Comparison of ENCODE assay signal across 1 cellular context in the genomic region with DNA sequence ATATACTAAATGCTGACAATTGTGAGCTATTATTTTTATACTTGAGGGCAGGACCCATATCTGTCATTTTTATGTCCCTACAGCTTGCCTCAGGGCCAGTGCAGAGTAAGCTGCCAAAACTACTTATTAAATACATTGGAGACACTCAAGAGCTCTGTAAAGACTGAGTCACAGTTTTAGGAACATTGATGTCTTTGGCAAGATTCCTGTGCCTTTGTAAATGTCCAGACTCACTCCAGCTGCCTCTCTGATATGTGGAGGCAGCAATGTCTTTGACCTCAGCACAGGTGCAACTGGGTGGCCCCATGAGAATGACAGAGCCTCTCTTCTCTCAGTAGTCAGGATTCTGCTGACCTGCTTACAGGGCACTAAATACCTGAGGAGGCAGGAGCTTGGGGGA.
TF ChIP-seq lines count a peak whose summit lies in the region.

No MANE protein-coding gene starts in this region.

TF ChIP-seq in HEK293, 187 proteins besides CTCF, POLR2A, EP300 and RAD21 (continued from another document and continues in another):
- TF ChIP-seq, protein P1, sequence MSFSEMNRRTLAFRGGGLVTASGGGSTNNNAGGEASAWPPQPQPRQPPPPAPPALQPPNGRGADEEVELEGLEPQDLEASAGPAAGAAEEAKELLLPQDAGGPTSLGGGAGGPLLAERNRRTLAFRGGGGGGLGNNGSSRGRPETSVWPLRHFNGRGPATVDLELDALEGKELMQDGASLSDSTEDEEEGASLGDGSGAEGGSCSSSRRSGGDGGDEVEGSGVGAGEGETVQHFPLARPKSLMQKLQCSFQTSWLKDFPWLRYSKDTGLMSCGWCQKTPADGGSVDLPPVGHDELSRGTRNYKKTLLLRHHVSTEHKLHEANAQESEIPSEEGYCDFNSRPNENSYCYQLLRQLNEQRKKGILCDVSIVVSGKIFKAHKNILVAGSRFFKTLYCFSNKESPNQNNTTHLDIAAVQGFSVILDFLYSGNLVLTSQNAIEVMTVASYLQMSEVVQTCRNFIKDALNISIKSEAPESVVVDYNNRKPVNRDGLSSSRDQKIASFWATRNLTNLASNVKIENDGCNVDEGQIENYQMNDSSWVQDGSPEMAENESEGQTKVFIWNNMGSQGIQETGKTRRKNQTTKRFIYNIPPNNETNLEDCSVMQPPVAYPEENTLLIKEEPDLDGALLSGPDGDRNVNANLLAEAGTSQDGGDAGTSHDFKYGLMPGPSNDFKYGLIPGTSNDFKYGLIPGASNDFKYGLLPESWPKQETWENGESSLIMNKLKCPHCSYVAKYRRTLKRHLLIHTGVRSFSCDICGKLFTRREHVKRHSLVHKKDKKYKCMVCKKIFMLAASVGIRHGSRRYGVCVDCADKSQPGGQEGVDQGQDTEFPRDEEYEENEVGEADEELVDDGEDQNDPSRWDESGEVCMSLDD (tag by site-specific recombination; IDR thresholded peaks at IDR 0.05) = no peak
- TF ChIP-seq ZNF629 (tag by site-specific recombination; IDR thresholded peaks at IDR 0.05) = peak; percentile 58
- TF ChIP-seq ZNF292 (tag by site-specific recombination; IDR thresholded peaks at IDR 0.05; ENCODE audit: borderline replicate concordance, low read depth) = no peak
- TF ChIP-seq ZNF843 (tag by site-specific recombination; IDR thresholded peaks at IDR 0.05) = peak; percentile 88
- no peak for TF ChIP-seq ZNF211 (tag by site-specific recombination; IDR thresholded peaks at IDR 0.05; ENCODE audit: low read depth)
- peak; percentile 68 for TF ChIP-seq OSR2 (tag by site-specific recombination; IDR thresholded peaks at IDR 0.05)
- TF ChIP-seq ZNF221 (tag by site-specific recombination; IDR thresholded peaks at IDR 0.05; ENCODE audit: borderline replicate concordance) = no peak
- TF ChIP-seq SALL2 (tag by site-specific recombination; IDR thresholded peaks at IDR 0.05; ENCODE audit: borderline replicate concordance) = no peak
- no peak for TF ChIP-seq ZFP41 (tag by site-specific recombination; IDR thresholded peaks at IDR 0.05; ENCODE audit: borderline replicate concordance)
- peak; percentile 30; the same call in 1 of the 2 replicates for TF ChIP-seq GLI2 (tag by site-specific recombination; IDR thresholded peaks at IDR 0.05; ENCODE audit: borderline replicate concordance, low read depth)
- TF ChIP-seq ZNF423 (tag by site-specific recombination; IDR thresholded peaks at IDR 0.05) = no peak
- TF ChIP-seq ZNF549 (tag by site-specific recombination; IDR thresholded peaks at IDR 0.05) = no peak
- no peak for TF ChIP-seq ZNF223 (tag by site-specific recombination; IDR thresholded peaks at IDR 0.05)
- TF ChIP-seq, protein P2, sequence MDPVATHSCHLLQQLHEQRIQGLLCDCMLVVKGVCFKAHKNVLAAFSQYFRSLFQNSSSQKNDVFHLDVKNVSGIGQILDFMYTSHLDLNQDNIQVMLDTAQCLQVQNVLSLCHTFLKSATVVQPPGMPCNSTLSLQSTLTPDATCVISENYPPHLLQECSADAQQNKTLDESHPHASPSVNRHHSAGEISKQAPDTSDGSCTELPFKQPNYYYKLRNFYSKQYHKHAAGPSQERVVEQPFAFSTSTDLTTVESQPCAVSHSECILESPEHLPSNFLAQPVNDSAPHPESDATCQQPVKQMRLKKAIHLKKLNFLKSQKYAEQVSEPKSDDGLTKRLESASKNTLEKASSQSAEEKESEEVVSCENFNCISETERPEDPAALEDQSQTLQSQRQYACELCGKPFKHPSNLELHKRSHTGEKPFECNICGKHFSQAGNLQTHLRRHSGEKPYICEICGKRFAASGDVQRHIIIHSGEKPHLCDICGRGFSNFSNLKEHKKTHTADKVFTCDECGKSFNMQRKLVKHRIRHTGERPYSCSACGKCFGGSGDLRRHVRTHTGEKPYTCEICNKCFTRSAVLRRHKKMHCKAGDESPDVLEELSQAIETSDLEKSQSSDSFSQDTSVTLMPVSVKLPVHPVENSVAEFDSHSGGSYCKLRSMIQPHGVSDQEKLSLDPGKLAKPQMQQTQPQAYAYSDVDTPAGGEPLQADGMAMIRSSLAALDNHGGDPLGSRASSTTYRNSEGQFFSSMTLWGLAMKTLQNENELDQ (tag by site-specific recombination; IDR thresholded peaks at IDR 0.05; ENCODE audit: low read depth) = no peak
- no peak for TF ChIP-seq KLF16 (tag by site-specific recombination; IDR thresholded peaks at IDR 0.05)
- TF ChIP-seq, protein P3, sequence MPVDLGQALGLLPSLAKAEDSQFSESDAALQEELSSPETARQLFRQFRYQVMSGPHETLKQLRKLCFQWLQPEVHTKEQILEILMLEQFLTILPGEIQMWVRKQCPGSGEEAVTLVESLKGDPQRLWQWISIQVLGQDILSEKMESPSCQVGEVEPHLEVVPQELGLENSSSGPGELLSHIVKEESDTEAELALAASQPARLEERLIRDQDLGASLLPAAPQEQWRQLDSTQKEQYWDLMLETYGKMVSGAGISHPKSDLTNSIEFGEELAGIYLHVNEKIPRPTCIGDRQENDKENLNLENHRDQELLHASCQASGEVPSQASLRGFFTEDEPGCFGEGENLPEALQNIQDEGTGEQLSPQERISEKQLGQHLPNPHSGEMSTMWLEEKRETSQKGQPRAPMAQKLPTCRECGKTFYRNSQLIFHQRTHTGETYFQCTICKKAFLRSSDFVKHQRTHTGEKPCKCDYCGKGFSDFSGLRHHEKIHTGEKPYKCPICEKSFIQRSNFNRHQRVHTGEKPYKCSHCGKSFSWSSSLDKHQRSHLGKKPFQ (tag by site-specific recombination; IDR thresholded peaks at IDR 0.05) = no peak
- TF ChIP-seq, protein P4, sequence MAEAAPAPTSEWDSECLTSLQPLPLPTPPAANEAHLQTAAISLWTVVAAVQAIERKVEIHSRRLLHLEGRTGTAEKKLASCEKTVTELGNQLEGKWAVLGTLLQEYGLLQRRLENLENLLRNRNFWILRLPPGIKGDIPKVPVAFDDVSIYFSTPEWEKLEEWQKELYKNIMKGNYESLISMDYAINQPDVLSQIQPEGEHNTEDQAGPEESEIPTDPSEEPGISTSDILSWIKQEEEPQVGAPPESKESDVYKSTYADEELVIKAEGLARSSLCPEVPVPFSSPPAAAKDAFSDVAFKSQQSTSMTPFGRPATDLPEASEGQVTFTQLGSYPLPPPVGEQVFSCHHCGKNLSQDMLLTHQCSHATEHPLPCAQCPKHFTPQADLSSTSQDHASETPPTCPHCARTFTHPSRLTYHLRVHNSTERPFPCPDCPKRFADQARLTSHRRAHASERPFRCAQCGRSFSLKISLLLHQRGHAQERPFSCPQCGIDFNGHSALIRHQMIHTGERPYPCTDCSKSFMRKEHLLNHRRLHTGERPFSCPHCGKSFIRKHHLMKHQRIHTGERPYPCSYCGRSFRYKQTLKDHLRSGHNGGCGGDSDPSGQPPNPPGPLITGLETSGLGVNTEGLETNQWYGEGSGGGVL (tag by site-specific recombination; IDR thresholded peaks at IDR 0.05) = no peak
- no peak for TF ChIP-seq ZBTB1 (tag by site-specific recombination; IDR thresholded peaks at IDR 0.05)
- no peak for TF ChIP-seq ZNF501 (tag by site-specific recombination; IDR thresholded peaks at IDR 0.05)
- TF ChIP-seq ZNF768 (tag by site-specific recombination; IDR thresholded peaks at IDR 0.05) = no peak
- no peak for TF ChIP-seq ZNF114 (tag by site-specific recombination; IDR thresholded peaks at IDR 0.05)
- TF ChIP-seq, protein P5, sequence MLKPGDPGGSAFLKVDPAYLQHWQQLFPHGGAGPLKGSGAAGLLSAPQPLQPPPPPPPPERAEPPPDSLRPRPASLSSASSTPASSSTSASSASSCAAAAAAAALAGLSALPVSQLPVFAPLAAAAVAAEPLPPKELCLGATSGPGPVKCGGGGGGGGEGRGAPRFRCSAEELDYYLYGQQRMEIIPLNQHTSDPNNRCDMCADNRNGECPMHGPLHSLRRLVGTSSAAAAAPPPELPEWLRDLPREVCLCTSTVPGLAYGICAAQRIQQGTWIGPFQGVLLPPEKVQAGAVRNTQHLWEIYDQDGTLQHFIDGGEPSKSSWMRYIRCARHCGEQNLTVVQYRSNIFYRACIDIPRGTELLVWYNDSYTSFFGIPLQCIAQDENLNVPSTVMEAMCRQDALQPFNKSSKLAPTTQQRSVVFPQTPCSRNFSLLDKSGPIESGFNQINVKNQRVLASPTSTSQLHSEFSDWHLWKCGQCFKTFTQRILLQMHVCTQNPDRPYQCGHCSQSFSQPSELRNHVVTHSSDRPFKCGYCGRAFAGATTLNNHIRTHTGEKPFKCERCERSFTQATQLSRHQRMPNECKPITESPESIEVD (tag by site-specific recombination; IDR thresholded peaks at IDR 0.05) = peak; percentile 83
- TF ChIP-seq SP7 (tag by site-specific recombination; IDR thresholded peaks at IDR 0.05) = peak; percentile 91
- no peak for TF ChIP-seq ZNF157 (tag by site-specific recombination; IDR thresholded peaks at IDR 0.05)
- TF ChIP-seq ZNF529 (tag by site-specific recombination; IDR thresholded peaks at IDR 0.05; ENCODE audit: insufficient replicate concordance) = no peak
- no peak for TF ChIP-seq ZNF548 (tag by site-specific recombination; IDR thresholded peaks at IDR 0.05)
- TF ChIP-seq GLIS2 (tag by site-specific recombination; IDR thresholded peaks at IDR 0.05) = no peak
- TF ChIP-seq KLF10 (tag by site-specific recombination; IDR thresholded peaks at IDR 0.05) = peak; percentile 33; the same call in 1 of the 2 replicates
- no peak for TF ChIP-seq KLF8 (tag by site-specific recombination; IDR thresholded peaks at IDR 0.05)
- TF ChIP-seq ZBTB48 (tag by site-specific recombination; IDR thresholded peaks at IDR 0.05) = no peak
- no peak for TF ChIP-seq ZNF677 (tag by site-specific recombination; IDR thresholded peaks at IDR 0.05)
- TF ChIP-seq ZNF830 (tag by site-specific recombination; IDR thresholded peaks at IDR 0.05; ENCODE audit: low read depth) = no peak
- TF ChIP-seq SP3 (tag by site-specific recombination; IDR thresholded peaks at IDR 0.05) = no peak
- 0 out of 2 replicates have a peak, but pooled peaks have one; percentile 28 for TF ChIP-seq INSM2 (tag by site-specific recombination; IDR thresholded peaks at IDR 0.05)
- TF ChIP-seq ZNF248 (tag by site-specific recombination; IDR thresholded peaks at IDR 0.05) = no peak
- no peak for TF ChIP-seq ZNF214 (tag by site-specific recombination; IDR thresholded peaks at IDR 0.05; ENCODE audit: borderline replicate concordance)
- no peak for TF ChIP-seq ZIC2 (tag by site-specific recombination; IDR thresholded peaks at IDR 0.05)
- TF ChIP-seq ZNF544 (tag by site-specific recombination; IDR thresholded peaks at IDR 0.05) = no peak
- peak; percentile 46; the same call in 1 of the 2 replicates for TF ChIP-seq ZNF366 (tag by site-specific recombination; conservative IDR thresholded peaks at IDR 0.05)
- TF ChIP-seq, protein P6, sequence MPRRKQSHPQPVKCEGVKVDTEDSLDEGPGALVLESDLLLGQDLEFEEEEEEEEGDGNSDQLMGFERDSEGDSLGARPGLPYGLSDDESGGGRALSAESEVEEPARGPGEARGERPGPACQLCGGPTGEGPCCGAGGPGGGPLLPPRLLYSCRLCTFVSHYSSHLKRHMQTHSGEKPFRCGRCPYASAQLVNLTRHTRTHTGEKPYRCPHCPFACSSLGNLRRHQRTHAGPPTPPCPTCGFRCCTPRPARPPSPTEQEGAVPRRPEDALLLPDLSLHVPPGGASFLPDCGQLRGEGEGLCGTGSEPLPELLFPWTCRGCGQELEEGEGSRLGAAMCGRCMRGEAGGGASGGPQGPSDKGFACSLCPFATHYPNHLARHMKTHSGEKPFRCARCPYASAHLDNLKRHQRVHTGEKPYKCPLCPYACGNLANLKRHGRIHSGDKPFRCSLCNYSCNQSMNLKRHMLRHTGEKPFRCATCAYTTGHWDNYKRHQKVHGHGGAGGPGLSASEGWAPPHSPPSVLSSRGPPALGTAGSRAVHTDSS (tag by site-specific recombination; IDR thresholded peaks at IDR 0.05) = no peak
- TF ChIP-seq ZNF704 (tag by site-specific recombination; IDR thresholded peaks at IDR 0.05) = no peak
- peak; percentile 42; the same call in 1 of the 2 replicates for TF ChIP-seq ZXDB (tag by site-specific recombination; IDR thresholded peaks at IDR 0.05)
- no peak for TF ChIP-seq ZNF48 (tag by site-specific recombination; IDR thresholded peaks at IDR 0.05)
- TF ChIP-seq ZEB2 (tag by site-specific recombination; IDR thresholded peaks at IDR 0.05) = peak; percentile 79
- TF ChIP-seq ZBTB8A (tag by site-specific recombination; IDR thresholded peaks at IDR 0.05) = no peak
- no peak for TF ChIP-seq ZNF175 (tag by site-specific recombination; IDR thresholded peaks at IDR 0.05)
- no peak for TF ChIP-seq ZSCAN4 (tag by site-specific recombination; IDR thresholded peaks at IDR 0.05)
- TF ChIP-seq ZNF623 (tag by site-specific recombination; IDR thresholded peaks at IDR 0.05) = no peak
- no peak for TF ChIP-seq ZNF626 (tag by site-specific recombination; IDR thresholded peaks at IDR 0.05)
